In genomic region chr4:37138019-37138653, GRCh38 we compare ENCODE assay signal across 16 cellular contexts.
DNase-seq lines count a peak whose midpoint lies in the region; ATAC-seq and TF ChIP-seq lines count a peak whose summit lies in the region.
"Had no signal": no experiment of that assay in that cellular context is flagged by ENCODE, and none has a peak within 500 bp of the region (broad histone marks: within the 10 kb centered on the region; RNA-seq: fewer than 3 reads in every experiment).

No MANE protein-coding gene starts in this region.

- ATAC-seq in GM18502 (IDR thresholded peaks at IDR 0.05; ENCODE audit: poor library complexity, unreplicated experiment) (peak; percentile 82), GM19395 (IDR thresholded peaks at IDR 0.05; ENCODE audit: unreplicated experiment) (peak; percentile 80), HG02840 (IDR thresholded peaks at IDR 0.05; ENCODE audit: low FRiP score, unreplicated experiment) (peak; percentile 87), HG03469 (IDR thresholded peaks at IDR 0.05; ENCODE audit: unreplicated experiment) (peak; percentile 60)
- ATAC-seq: psoas muscle had no signal

- no peaks in the 10 kb centered on the region for H3K27me3 Mint-ChIP-seq in activated T-helper 1 cell treated with anti-CD3 and anti-CD28 coated beads, Interleukin-12 subunit alpha, Interleukin-12 subunit beta, Interleukin-2, Interleukin-4 antibody, amounts not matched to agents 30 ng/mL and 10 ng/mL and 1 ng/mL, durations not matched to agents 14 hours and 24 hours and 36 hours (ENCODE audit: insufficient read depth)

- no peak overlapping the region for H3K4me3 Mint-ChIP-seq in activated T-helper 1 cell treated with anti-CD3 and anti-CD28 coated beads, Interleukin-12 subunit alpha, Interleukin-12 subunit beta, Interleukin-2, Interleukin-4 antibody, amounts not matched to agents 30 ng/mL and 10 ng/mL and 1 ng/mL, durations not matched to agents 14 hours and 24 hours and 36 hours
- H3K4me3 Mint-ChIP-seq: T-helper 2 cell treated with Interferon-gamma antibody and Interleukin-4, amounts not matched to agents 5 μg/mL and 100 μg/mL, for 36 hours had no signal

- no peaks in the 10 kb centered on the region for H3K4me1 Mint-ChIP-seq in activated T-helper 1 cell treated with anti-CD3 and anti-CD28 coated beads, Interleukin-12 subunit alpha, Interleukin-12 subunit beta, Interleukin-2, Interleukin-4 antibody, amounts not matched to agents 30 ng/mL and 10 ng/mL and 1 ng/mL, durations not matched to agents 14 hours and 24 hours and 36 hours (ENCODE audit: low read depth)

- DNase-seq in cardiac septum (ENCODE audit: low spot score) (no peak), ACHN (no peak), erythroblast (lab: John Stamatoyannopoulos, UW) (no peak)
- no peak for DNase-seq in activated T-helper 1 cell treated with anti-CD3 and anti-CD28 coated beads, Interleukin-12 subunit alpha, Interleukin-12 subunit beta, Interleukin-2, Interleukin-4 antibody, amounts not matched to agents 30 ng/mL and 10 ng/mL and 1 ng/mL, durations not matched to agents 14 hours and 24 hours and 36 hours (ENCODE audit: low spot score)
- DNase-seq: cortex of kidney; islet precursor cell; MM.1S; NCI-H2171 treated with DMSO at 0.1 percent for 48 hours; psoas muscle; stimulated activated CD4-positive, alpha-beta T cell treated with anti-CD3 and anti-CD28 coated beads, Interleukin-2, amount 100 ng/mL, for 24 hours; stimulated activated naive CD4-positive, alpha-beta T cell had no signal

- in situ Hi-C loops in ACHN (cut with HindIII; ENCODE audit: low pct_ligation_motif_present, low pct_unique_long_range_greater_than_20kb, low sequenced_read_pairs) = no loop called here

- no peak overlapping the region for H3K27ac Mint-ChIP-seq in activated T-helper 1 cell treated with anti-CD3 and anti-CD28 coated beads, Interleukin-12 subunit alpha, Interleukin-12 subunit beta, Interleukin-2, Interleukin-4 antibody, amounts not matched to agents 30 ng/mL and 10 ng/mL and 1 ng/mL, durations not matched to agents 14 hours and 24 hours and 36 hours
- H3K27ac Mint-ChIP-seq: T-helper 2 cell treated with Interferon-gamma antibody and Interleukin-4, amounts not matched to agents 5 μg/mL and 100 μg/mL, for 36 hours had no signal

- no peaks in the 10 kb centered on the region for H3K9me3 Mint-ChIP-seq in activated T-helper 1 cell treated with anti-CD3 and anti-CD28 coated beads, Interleukin-12 subunit alpha, Interleukin-12 subunit beta, Interleukin-2, Interleukin-4 antibody, amounts not matched to agents 30 ng/mL and 10 ng/mL and 1 ng/mL, durations not matched to agents 14 hours and 24 hours and 36 hours
- H3K9me3 Mint-ChIP-seq: T-helper 2 cell treated with Interferon-gamma antibody and Interleukin-4, amounts not matched to agents 5 μg/mL and 100 μg/mL, for 36 hours had no signal

- intact Hi-C loops in cardiac septum (cut with DNase I) = no loop called here
- intact Hi-C loops in activated T-helper 1 cell treated with anti-CD3 and anti-CD28 coated beads, Interleukin-12 subunit alpha, Interleukin-12 subunit beta, Interleukin-2, Interleukin-4 antibody, amounts not matched to agents 30 ng/mL and 10 ng/mL and 1 ng/mL, durations not matched to agents 14 hours and 24 hours and 36 hours (cut with micrococcal nuclease) = no loop called here

- no peaks in the 10 kb centered on the region for H3K36me3 Mint-ChIP-seq in activated T-helper 1 cell treated with anti-CD3 and anti-CD28 coated beads, Interleukin-12 subunit alpha, Interleukin-12 subunit beta, Interleukin-2, Interleukin-4 antibody, amounts not matched to agents 30 ng/mL and 10 ng/mL and 1 ng/mL, durations not matched to agents 14 hours and 24 hours and 36 hours (ENCODE audit: low read depth)

- TF ChIP-seq POLR2A in erythroblast (IDR thresholded peaks at IDR 0.05; ENCODE audit: low read length) = no peak
